In genomic region chr6:24874776-24875175, GRCh38 we compare ENCODE assay signal across 15 cellular contexts.
"Had no signal": no experiment of that assay in that cellular context is flagged by ENCODE, and none has a peak within 500 bp of the region (broad histone marks: within the 10 kb centered on the region; RNA-seq: fewer than 3 reads in every experiment).

No MANE protein-coding gene starts in this region.

- H3K9me3 ChIP-seq: adrenal gland, right lobe of liver had no signal

- H3K27ac Mint-ChIP-seq: T-helper 2 cell treated with Interferon-gamma antibody and Interleukin-4, amounts not matched to agents 5 μg/mL and 100 μg/mL, for 36 hours had no signal

- DNase-seq: activated CD4-positive, alpha-beta T cell treated with anti-CD3 and anti-CD28 coated beads, Interleukin-2, amount 50 U/mL, for 48 hours; activated CD4-positive, CD25-positive, alpha-beta regulatory T cell; activated CD8-positive, alpha-beta memory T cell treated with anti-CD3 and anti-CD28 coated beads, Interleukin-2, amount 50 U/mL, for 4 hours; activated naive CD4-positive, alpha-beta T cell; adrenal gland; erythroblast; midbrain; occipital lobe; right lobe of liver; stimulated activated CD4-positive, alpha-beta T cell treated with anti-CD3 and anti-CD28 coated beads, Interleukin-4, amount 100 ng/mL, for 4 hours; stimulated activated CD8-positive, alpha-beta memory T cell treated with anti-CD3 and anti-CD28 coated beads, Interleukin-4, amount 100 ng/mL, for 48 hours; stimulated activated naive CD8-positive, alpha-beta T cell treated with anti-CD3 and anti-CD28 coated beads, Interleukin-15, Interleukin-2, amounts not matched to agents 100 U/mL and 50 U/mL, for 24 hours; transverse colon had no signal

- H3K27me3 ChIP-seq: adrenal gland, right lobe of liver, transverse colon had no signal

- H3K4me1 ChIP-seq: adrenal gland, right lobe of liver, transverse colon had no signal

- H3K4me3 ChIP-seq: adrenal gland, right lobe of liver, smooth muscle cell, transverse colon had no signal

- H3K4me3 Mint-ChIP-seq: T-helper 2 cell treated with Interferon-gamma antibody and Interleukin-4, amounts not matched to agents 5 μg/mL and 100 μg/mL, for 36 hours had no signal

- ATAC-seq: right lobe of liver; stimulated activated naive CD8-positive, alpha-beta T cell treated with anti-CD3 and anti-CD28 coated beads, Interleukin-15, Interleukin-2, amounts not matched to agents 100 U/mL and 50 U/mL, for 24 hours had no signal

- H3K36me3 ChIP-seq: adrenal gland, transverse colon had no signal

- H3K27ac ChIP-seq: adrenal gland, right lobe of liver, transverse colon had no signal
